8 cellular contexts compared by ENCODE assay signal in genomic region chr15:63502843-63503738, GRCh38. TPM values are rescaled to one million over a fixed set of nuclear protein-coding genes. Genes with fewer than 3 reads are reported as not detected.
A peak's percentile ranks its signal among the peaks of the same experiment; 100 is the strongest.
DNase-seq lines count a peak whose midpoint lies in the region; ATAC-seq, FAIRE-seq and TF ChIP-seq lines count a peak whose summit lies in the region.

No MANE protein-coding gene starts in this region.

- peak overlapping the region; percentile 66 for H3K4me3 ChIP-seq in WERI-Rb-1 (ENCODE audit: low read depth, low read length)
- H3K4me3 ChIP-seq in bronchial epithelial cell (ENCODE audit: low read depth, low read length): peak overlapping the region; percentile 88

- no peak for FAIRE-seq in bronchial epithelial cell (lab: Jason Lieb, UNC)

- no peaks in the 10 kb centered on the region for H3K9me3 ChIP-seq in WERI-Rb-1 (ENCODE audit: severe bottlenecking)

- H3K36me3 ChIP-seq in WERI-Rb-1 (peaks cover 8% of the 10 kb centered on the region; the same call in 1 of the 2 replicates), bronchial epithelial cell (ENCODE audit: control insufficient read depth, insufficient read depth, low read length) (no peaks in the 10 kb centered on the region)

- H3K27me3 ChIP-seq in WERI-Rb-1 (ENCODE audit: insufficient read depth, low read depth, severe bottlenecking) (no peaks in the 10 kb centered on the region), bronchial epithelial cell (ENCODE audit: control insufficient read depth, insufficient read depth, low read length) (no peaks in the 10 kb centered on the region)

- ATAC-seq in GM21529 (IDR thresholded peaks at IDR 0.05; ENCODE audit: unreplicated experiment): peak; percentile 52

- TF ChIP-seq CTCF in WERI-Rb-1 (IDR thresholded peaks at IDR 0.05; ENCODE audit: low read depth, low read length): no peak
- no peak for TF ChIP-seq CTCF in bronchial epithelial cell (IDR thresholded peaks at IDR 0.05; ENCODE audit: insufficient read depth, low read length, severe bottlenecking)

- DNase-seq in COLO668 (lab: John Stamatoyannopoulos, UW; ENCODE audit: unreplicated experiment): peak; percentile 84
- DNase-seq in HuH-7 (ENCODE audit: low spot score): peak; percentile 79
- peak; percentile 93 for DNase-seq in WERI-Rb-1
- peak; percentile 88 for DNase-seq in bronchial epithelial cell (ENCODE audit: low read depth)
- DNase-seq in kidney glomerular epithelial cell (lab: John Stamatoyannopoulos, UW): peak; percentile 98
- peak; percentile 68 to 71 for DNase-seq in stimulated activated CD4-positive, alpha-beta T cell treated with anti-CD3 and anti-CD28 coated beads, Interleukin-15, amount 100 ng/mL, for 48 hours (ENCODE audit: low read depth in 2 of 2)
- DNase-seq in NCI-H1694 (lab: John Stamatoyannopoulos, UW): no peak

- peak overlapping the region; percentile 91 for H3K27ac ChIP-seq in WERI-Rb-1

RNA-seq across cellular contexts. Expression of gene USP3, which starts 1.3 kb away (rescaled TPM):
- total RNA-seq in bronchial epithelial cell: 83.2 and 83.3 TPM in 2 replicates
